In genomic region chr16:29820730-29821662, GRCh38 we compare ENCODE assay signal across 8 cellular contexts. TPM values are rescaled to one million over a fixed set of nuclear protein-coding genes. Genes with fewer than 3 reads are reported as not detected.
DNase-seq lines count a peak whose midpoint lies in the region; ATAC-seq and TF ChIP-seq lines count a peak whose summit lies in the region.

No MANE protein-coding gene starts in this region.

- H3K9me3 Mint-ChIP-seq in WTC11: no peaks in the 10 kb centered on the region
- H3K9me3 Mint-ChIP-seq in osteocyte (ENCODE audit: unreplicated experiment): no peaks in the 10 kb centered on the region

- H3K27me3 Mint-ChIP-seq in WTC11 (ENCODE audit: low read depth): no peaks in the 10 kb centered on the region
- no peaks in the 10 kb centered on the region for H3K27me3 Mint-ChIP-seq in osteocyte (ENCODE audit: unreplicated experiment)

- H3K4me3 Mint-ChIP-seq in WTC11 (no peak overlapping the region), osteocyte (ENCODE audit: unreplicated experiment) (peak overlapping the region; percentile 88)

- CTCF ChIA-PET in WTC11 (lab: Charles Lee): interaction anchor here (0.6 to 6.0 kb wide), 6 partner anchors 11 to 99 kb away, joined by 3 to 50 read pairs (median 6); no protein-coding TSS in a partner anchor

- H3K36me3 Mint-ChIP-seq in WTC11 (peaks cover 30% of the 10 kb centered on the region), osteocyte (ENCODE audit: unreplicated experiment) (peaks cover 13% of the 10 kb centered on the region)

- peak overlapping the region; percentile 96 for H3K27ac ChIP-seq in epithelial cell of prostate

- H3K36me3 ChIP-seq in BE2C: peaks cover 36% of the 10 kb centered on the region

- H3K4me3 ChIP-seq in GM12875 (ENCODE audit: low read depth, low read length) (peak overlapping the region; percentile 55), BE2C (ENCODE audit: low read depth, low read length) (no peak overlapping the region)

- H3K4me1 Mint-ChIP-seq in WTC11 (peaks cover 46% of the 10 kb centered on the region), osteocyte (ENCODE audit: unreplicated experiment) (peaks cover 75% of the 10 kb centered on the region)

- H3K9me3 ChIP-seq in BE2C: no peaks in the 10 kb centered on the region

- DNase-seq in WTC11 (ENCODE audit: low spot score) (no peak), epithelial cell of prostate (ENCODE audit: low read depth, low spot score) (no peak), osteocyte (ENCODE audit: extremely low spot score, unreplicated experiment) (no peak), mesenteric fat pad (ENCODE audit: low spot score) (no peak), GOT3 (lab: John Stamatoyannopoulos, UW) (no peak), BE2C (no peak)

- H3K27me3 ChIP-seq in BE2C: no peaks in the 10 kb centered on the region

- H3K27ac Mint-ChIP-seq in WTC11 (peak overlapping the region; percentile 45; the same call in 1 of the 2 replicates), osteocyte (ENCODE audit: unreplicated experiment) (peak overlapping the region; percentile 96)

- no peak for TF ChIP-seq CTCF in GM12875 (IDR thresholded peaks at IDR 0.05; ENCODE audit: borderline replicate concordance, insufficient read depth, low read depth, low read length)
- TF ChIP-seq CTCF in WTC11 (IDR thresholded peaks at IDR 0.05): no peak
- no peak for TF ChIP-seq CTCF in osteocyte (IDR thresholded peaks at IDR 0.05)
- TF ChIP-seq CTCF in BE2C (IDR thresholded peaks at IDR 0.05; ENCODE audit: low read depth, low read length): no peak

- ATAC-seq in HG02973 (IDR thresholded peaks at IDR 0.05; ENCODE audit: unreplicated experiment) (peak; percentile 34), WTC11 (no peak)

- no peaks in the 10 kb centered on the region; the same call in 1 of the 2 replicates for H3K4me1 ChIP-seq in BE2C

- POLR2A ChIA-PET in WTC11 (lab: Charles Lee): no interaction called here

TF ChIP-seq in WTC11, 78 proteins besides CTCF, POLR2A, EP300 and RAD21:
- TF ChIP-seq GABPB1 (CRISPR knock-in tag; IDR thresholded peaks at IDR 0.05) (no peak), KAT7 (CRISPR knock-in tag; IDR thresholded peaks at IDR 0.05; ENCODE audit: borderline replicate concordance) (no peak), ERG (CRISPR knock-in tag; IDR thresholded peaks at IDR 0.05) (no peak), ELF4 (CRISPR knock-in tag; IDR thresholded peaks at IDR 0.05; ENCODE audit: low read depth) (no peak), ESRRA (CRISPR knock-in tag; IDR thresholded peaks at IDR 0.05; ENCODE audit: borderline replicate concordance) (no peak), MAX (CRISPR knock-in tag; IDR thresholded peaks at IDR 0.05) (no peak), HMGA2 (CRISPR knock-in tag; IDR thresholded peaks at IDR 0.05) (no peak), SP1 (CRISPR knock-in tag; conservative IDR thresholded peaks at IDR 0.05) (no peak), ETV6 (CRISPR knock-in tag; IDR thresholded peaks at IDR 0.05) (no peak), ZNF138 (CRISPR knock-in tag; conservative IDR thresholded peaks at IDR 0.05) (no peak), ZNF232 (CRISPR knock-in tag; IDR thresholded peaks at IDR 0.05) (no peak), ATF6 (CRISPR knock-in tag; IDR thresholded peaks at IDR 0.05) (no peak), MLX (CRISPR knock-in tag; IDR thresholded peaks at IDR 0.05) (no peak), ZNF396 (CRISPR knock-in tag; IDR thresholded peaks at IDR 0.05; ENCODE audit: borderline replicate concordance) (no peak), CBFB (CRISPR knock-in tag; IDR thresholded peaks at IDR 0.05; ENCODE audit: low read depth) (no peak), NR3C1 (CRISPR knock-in tag; conservative IDR thresholded peaks at IDR 0.05; ENCODE audit: low read depth) (no peak), OVOL2 (CRISPR knock-in tag; IDR thresholded peaks at IDR 0.05; ENCODE audit: borderline replicate concordance) (no peak), ATF3 (CRISPR knock-in tag; conservative IDR thresholded peaks at IDR 0.05) (no peak)

RNA-seq across cellular contexts. Expression of gene MVP, which starts 0.7 kb away (rescaled TPM):
- total RNA-seq in WTC11 (2021) (8.9 to 10.8 TPM (median 10.0 TPM) in 3 replicates), osteocyte (150 and 157 TPM in 2 replicates), mesenteric fat pad (150 TPM)
- polyA plus RNA-seq in BE2C (2012; ENCODE audit: insufficient read depth, insufficient read length, low read depth): 17.2 TPM

RNA-seq across cellular contexts. Expression of gene PAGR1, which starts 5.0 kb away (rescaled TPM):
- total RNA-seq in WTC11 (2021) (60.1 to 69.0 TPM (median 66.8 TPM) in 3 replicates), osteocyte (26.4 and 29.1 TPM in 2 replicates), mesenteric fat pad (11.1 TPM)
- 153 TPM for polyA plus RNA-seq in BE2C (2012; ENCODE audit: insufficient read depth, insufficient read length, low read depth)

RNA-seq across cellular contexts. Expression of gene PRRT2, which starts 9.0 kb away (rescaled TPM):
- total RNA-seq in WTC11 (2021) (20.5 to 25.3 TPM (median 23.6 TPM) in 3 replicates), osteocyte (8.8 and 13.4 TPM in 2 replicates), mesenteric fat pad (1.5 TPM)
- polyA plus RNA-seq in BE2C (2012; ENCODE audit: insufficient read depth, insufficient read length, low read depth): 132 TPM

RNA-seq across cellular contexts. Expression of gene MAZ, which starts 14.7 kb away (rescaled TPM):
- total RNA-seq in WTC11 (2021) (392 to 405 TPM (median 395 TPM) in 3 replicates), osteocyte (304 and 305 TPM in 2 replicates), mesenteric fat pad (135 TPM)
- polyA plus RNA-seq in BE2C (2012; ENCODE audit: insufficient read depth, insufficient read length, low read depth): 1,186 TPM

RNA-seq across cellular contexts. Expression of gene KIF22, which starts 30.4 kb away (rescaled TPM):
- 165 to 182 TPM (median 175 TPM) in 3 replicates for total RNA-seq in WTC11 (2021)
- 20.0 and 23.0 TPM in 2 replicates for total RNA-seq in osteocyte
- 4.8 TPM for total RNA-seq in mesenteric fat pad
- polyA plus RNA-seq in BE2C (2012; ENCODE audit: insufficient read depth, insufficient read length, low read depth): 143 TPM

Comparison
In these comparisons a context has a peak if more than half of its experiments do, and no peak if none do; other contexts are left out.
1. RNA of gene MVP, which starts 0.7 kb away (total RNA-seq): 150 TPM in mesenteric fat pad (single experiment) and 150 to 157 TPM in osteocyte; 8.9 to 10.8 TPM in WTC11; every median in the first group is over 10 times any median in the second.